In the genomic region with DNA sequence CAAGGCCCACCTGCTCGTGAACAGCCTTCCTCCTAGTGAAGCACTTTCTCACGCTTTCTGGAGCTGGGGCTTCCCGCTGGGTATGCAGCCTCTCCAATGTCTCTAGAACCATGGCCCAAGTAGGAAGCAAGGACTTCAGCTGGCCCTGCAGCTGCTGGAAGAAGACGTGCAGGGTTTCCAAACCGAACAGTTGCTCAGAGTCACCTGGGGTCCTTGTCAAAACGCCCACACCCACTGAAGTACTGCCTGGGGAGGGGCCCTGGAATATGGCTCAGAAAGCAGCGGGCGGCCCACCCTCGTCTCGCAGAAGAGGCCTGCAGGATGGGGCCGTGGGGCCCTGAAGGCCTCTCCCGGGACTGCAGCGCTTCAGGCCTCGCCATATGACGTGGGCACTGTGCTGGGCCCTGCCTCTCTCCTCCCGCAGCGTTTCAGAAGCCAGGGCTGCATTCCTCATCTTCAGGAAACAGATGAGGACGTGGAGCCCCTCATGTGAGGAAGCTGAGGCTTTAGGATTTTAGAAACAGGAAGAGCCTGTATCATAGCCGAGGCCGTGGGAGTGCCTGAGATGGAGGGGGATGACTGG, we compare ENCODE assay signal across 13 cellular contexts.
"Had no signal": no experiment of that assay in that cellular context is flagged by ENCODE, and none has a peak within 500 bp of the region (broad histone marks: within the 10 kb centered on the region; RNA-seq: fewer than 3 reads in every experiment).

No MANE protein-coding gene starts in this region.

- H3K4me3 Mint-ChIP-seq: activated CD4-positive, alpha-beta memory T cell treated with anti-CD3 and anti-CD28 coated beads, Interleukin-2, amount 10 ng/mL, durations not matched to agents 7 days and 5 days; activated naive CD8-positive, alpha-beta T cell treated with anti-CD3 and anti-CD28 coated beads for 36 hours had no signal

- H3K9me3 Mint-ChIP-seq: activated CD4-positive, alpha-beta memory T cell treated with anti-CD3 and anti-CD28 coated beads, Interleukin-2, amount 10 ng/mL, durations not matched to agents 7 days and 5 days; activated naive CD8-positive, alpha-beta T cell treated with anti-CD3 and anti-CD28 coated beads for 36 hours had no signal

- H3K36me3 ChIP-seq: ovary, vagina had no signal

- H3K27ac Mint-ChIP-seq: activated CD4-positive, alpha-beta memory T cell treated with anti-CD3 and anti-CD28 coated beads, Interleukin-2, amount 10 ng/mL, durations not matched to agents 7 days and 5 days; activated naive CD8-positive, alpha-beta T cell treated with anti-CD3 and anti-CD28 coated beads for 36 hours had no signal

- H3K27me3 ChIP-seq: dorsolateral prefrontal cortex, esophagus muscularis mucosa, ovary, vagina had no signal

- H3K4me3 ChIP-seq: dorsolateral prefrontal cortex, esophagus muscularis mucosa, ovary, stomach, vagina had no signal

- H3K36me3 Mint-ChIP-seq: activated naive CD8-positive, alpha-beta T cell treated with anti-CD3 and anti-CD28 coated beads for 36 hours had no signal

- DNase-seq: activated CD4-positive, alpha-beta memory T cell treated with anti-CD3 and anti-CD28 coated beads, Interleukin-2, amount 10 ng/mL, durations not matched to agents 7 days and 5 days; activated gamma-delta T cell treated with Interleukin-2 at 50 U/mL for 16 hours; activated naive CD8-positive, alpha-beta T cell treated with anti-CD3 and anti-CD28 coated beads for 36 hours; activated T-cell treated with anti-CD3 and anti-CD28 coated beads, Interleukin-2, amount 50 U/mL, for 48 hours; foreskin fibroblast; glutamatergic neuron; stimulated activated CD4-positive, alpha-beta T cell treated with anti-CD3 and anti-CD28 coated beads, Interleukin-4, amount 100 ng/mL, for 4 hours; stomach; T-helper 2 cell had no signal

- H3K27ac ChIP-seq: ovary, vagina had no signal

- H3K9me3 ChIP-seq: esophagus muscularis mucosa, ovary, stomach, vagina had no signal
